8 cellular contexts compared by ENCODE assay signal in the genomic region with DNA sequence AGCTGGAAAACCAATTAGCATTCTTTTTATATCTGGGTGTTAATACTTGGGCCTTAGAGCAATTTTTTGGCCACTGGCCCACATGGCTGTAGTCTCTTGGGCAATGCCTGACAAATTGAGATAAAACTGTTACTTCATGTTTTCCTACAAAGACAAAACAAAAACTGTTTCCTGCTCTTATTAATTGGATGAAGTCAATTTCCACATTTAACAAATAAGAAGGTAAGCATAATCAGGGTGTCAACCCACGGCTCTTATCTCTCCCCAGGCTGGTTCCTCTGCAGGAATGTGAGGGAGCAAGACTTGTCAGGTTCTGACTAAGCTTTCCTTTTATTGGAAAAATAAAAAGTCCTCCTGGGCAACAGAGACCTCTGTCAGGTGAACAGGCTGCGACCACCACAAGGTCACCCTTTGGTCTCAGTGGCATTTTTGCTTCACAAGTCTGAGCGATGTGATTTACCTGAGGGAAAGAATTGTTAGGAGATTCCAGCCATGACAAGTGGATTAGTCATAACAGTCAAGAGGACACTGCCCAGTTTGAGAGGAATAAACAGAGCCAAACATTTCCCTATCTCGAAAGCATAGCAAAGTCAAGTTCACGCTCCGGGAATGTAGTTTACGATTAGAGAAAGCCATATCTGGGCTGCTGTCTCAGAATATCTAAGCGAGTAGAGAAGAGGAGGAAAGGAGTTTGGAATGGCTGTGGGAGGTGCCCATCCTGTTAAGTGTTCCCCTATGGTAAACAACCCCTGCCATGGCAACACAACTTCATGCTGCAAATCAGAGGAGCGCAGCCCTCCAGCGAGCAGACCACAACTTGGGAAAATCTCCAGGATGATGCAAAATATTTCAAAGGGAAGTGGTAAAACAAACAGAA.
DNase-seq lines count a peak whose midpoint lies in the region; ATAC-seq and TF ChIP-seq lines count a peak whose summit lies in the region.

No MANE protein-coding gene starts in this region.

- no peaks in the 10 kb centered on the region for H3K9me3 Mint-ChIP-seq in nephron

- no peaks in the 10 kb centered on the region for H3K79me2 ChIP-seq in PC-9 (ENCODE audit: low read depth)

- WGBS in esophagus, 2 donors, result 11 to 12% methylated on average over 10 of the region's 10 CpGs

- peaks cover 42% of the 10 kb centered on the region for H3K4me1 Mint-ChIP-seq in nephron

- H2AFZ ChIP-seq in PC-9, result no peak overlapping the region

- peak overlapping the region; percentile 50; the same call in 1 of the 2 replicates for H3K4me3 ChIP-seq in PC-9
- no peak overlapping the region for H3K4me3 ChIP-seq in esophagus (ENCODE audit: low read depth in 1 of 2, low read length in 2 of 2)

- POLR2A ChIA-PET in PC-9 (lab: Charles Lee; ENCODE audit: unreplicated experiment), result interaction anchor here (0.6 to 0.9 kb wide), 7 partner anchors 12 to 319 kb away, joined by 3 to 10 read pairs (median 5); no protein-coding TSS in a partner anchor

- H4K20me1 ChIP-seq in PC-9 (ENCODE audit: insufficient read depth), result no peaks in the 10 kb centered on the region

- TF ChIP-seq CTCF in PC-9 (conservative IDR thresholded peaks at IDR 0.05), result no peak
- no peak for TF ChIP-seq CTCF in nephron (IDR thresholded peaks at IDR 0.05; ENCODE audit: unreplicated experiment in 3 of 3)

- H3K27ac ChIP-seq in PC-9, result peak overlapping the region; percentile 93
- peak overlapping the region; percentile 77 to 85 for H3K27ac ChIP-seq in esophagus (ENCODE audit: low read depth in 2 of 2, low read length in 1 of 2)

- H3K27ac Mint-ChIP-seq in nephron, result peak overlapping the region; percentile 83 to 94 (median 85)

- intact Hi-C loops in PC-9 (cut with micrococcal nuclease; ENCODE audit: unreplicated experiment), result loop anchor here (1.0 to 10.0 kb wide), 17 partner anchors 37 to 780 kb away; a partner anchor contains a TSS

- H3K27me3 ChIP-seq in PC-9 (ENCODE audit: insufficient read depth, low read depth) (no peaks in the 10 kb centered on the region), esophagus (ENCODE audit: control insufficient read depth in 1 of 2, insufficient read depth in 2 of 2, low read length in 2 of 2) (no peaks in the 10 kb centered on the region)

- H3K36me3 Mint-ChIP-seq in nephron (ENCODE audit: low read depth), result no peaks in the 10 kb centered on the region

- H3K36me3 ChIP-seq in PC-9 (ENCODE audit: low read depth) (no peaks in the 10 kb centered on the region), esophagus (ENCODE audit: control insufficient read depth in 2 of 2, insufficient read depth in 2 of 2, low read length in 1 of 2) (no peaks in the 10 kb centered on the region)

- no peaks in the 10 kb centered on the region for H3K9me2 ChIP-seq in PC-9 (ENCODE audit: insufficient read depth)

- H3K4me3 Mint-ChIP-seq in nephron, result peak overlapping the region; percentile 42 to 49 (median 45)

- TSS peak; percentile 78 for BruUV-seq in PC-9 (replicated peaks; lab: Mats Ljungman, UMichigan)

- H3K4me1 ChIP-seq in PC-9 (replicated peaks; ENCODE audit: insufficient read depth), result peaks cover 62% of the 10 kb centered on the region
- H3K4me1 ChIP-seq in esophagus (ENCODE audit: control insufficient read depth in 2 of 2, insufficient read depth in 2 of 2, low read length in 1 of 2), result peaks cover 0 to 3% of the 10 kb centered on the region in 2 donors

- no peak for ATAC-seq in GM21360 (IDR thresholded peaks at IDR 0.05; ENCODE audit: unreplicated experiment)

- H3K9me3 ChIP-seq in PC-9 (ENCODE audit: insufficient read depth, low read depth), result no peaks in the 10 kb centered on the region; the same call in none of the 2 replicates
- no peaks in the 10 kb centered on the region for H3K9me3 ChIP-seq in esophagus (ENCODE audit: control insufficient read depth in 2 of 2, insufficient read depth in 1 of 2, low read depth in 1 of 2, low read length in 1 of 2)

- DNase-seq in CMK (ENCODE audit: low read depth), result peak; percentile 22
- DNase-seq in PC-9, result peak; percentile 92 to 100
- DNase-seq in hypothalamus (lab: John Stamatoyannopoulos, UW), result no peak
- DNase-seq in activated CD4-positive, alpha-beta T cell treated with anti-CD3 and anti-CD28 coated beads for 48 hours, result no peak
- no peak for DNase-seq in NAMALWA (ENCODE audit: low spot score)

- H3K4me2 ChIP-seq in PC-9, result peak overlapping the region; percentile 76

- peaks cover 46% of the 10 kb centered on the region for H3F3A ChIP-seq in PC-9 (ENCODE audit: insufficient read depth, low read depth)

- CTCF ChIA-PET in PC-9 (lab: Charles Lee), result interaction anchor here (0.6 kb wide), 1 partner anchor 95 kb away, joined by 5 read pairs; no protein-coding TSS in a partner anchor

- H3K27me3 Mint-ChIP-seq in nephron (ENCODE audit: low read depth), result no peaks in the 10 kb centered on the region

Comparison
In these comparisons a context has a peak if more than half of its experiments do, and no peak if none do; other contexts are left out.
1. DNase-seq: peak in CMK (single experiment) and PC-9 (2 of 2); none in hypothalamus (0 of 51), activated CD4-positive, alpha-beta T cell treated with anti-CD3 and anti-CD28 coated beads for 48 hours (single experiment) and NAMALWA (single experiment).